Comparison of ENCODE assay signal across 8 cellular contexts in the genomic region with DNA sequence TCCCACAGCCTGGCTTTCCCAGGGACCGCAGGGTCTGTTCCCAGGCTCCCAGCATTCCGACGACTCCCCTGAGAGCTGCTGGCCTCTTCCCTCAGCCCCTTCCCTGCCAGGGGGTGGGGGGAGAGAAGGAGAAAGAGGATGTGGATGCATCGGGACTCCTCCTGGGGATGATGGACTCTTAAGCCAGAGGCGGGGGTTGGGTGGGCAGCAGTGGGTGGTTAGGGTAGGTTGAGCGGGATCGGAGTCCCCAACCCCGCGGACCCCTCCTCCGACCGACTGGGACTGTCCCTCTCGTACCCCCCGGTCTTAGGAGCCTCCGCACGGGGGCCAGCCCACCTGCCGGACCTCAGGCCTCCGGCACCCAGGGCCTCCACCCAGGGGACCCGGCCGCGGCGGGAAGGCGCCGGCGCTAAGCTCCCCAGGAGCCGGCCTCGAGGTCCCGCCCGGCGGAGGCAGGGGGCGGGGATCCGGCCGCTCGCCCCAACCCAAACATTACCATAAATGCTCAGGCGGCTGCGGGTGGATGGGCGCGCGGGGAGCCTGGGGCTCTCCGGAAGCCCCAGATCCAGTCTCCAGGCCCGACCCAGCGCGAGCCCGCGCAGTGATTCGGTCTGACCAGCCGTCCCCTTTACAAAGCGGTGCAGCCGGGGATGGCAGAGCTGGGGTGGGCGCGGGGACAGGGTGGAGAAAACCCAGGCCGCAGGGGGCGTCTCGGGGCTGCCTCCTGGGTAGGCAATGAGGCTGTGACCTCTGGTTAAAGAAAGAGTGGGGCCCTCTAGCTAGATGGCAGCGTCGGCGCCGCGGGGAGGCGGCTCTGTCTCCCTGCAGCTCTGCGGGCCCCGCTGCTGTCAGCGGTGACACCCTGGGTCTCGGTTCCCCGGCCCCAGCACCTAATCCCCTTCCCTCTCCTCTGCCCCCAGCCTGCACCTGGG. TPM values are rescaled to one million over a fixed set of nuclear protein-coding genes. Genes with fewer than 3 reads are reported as not detected.
DNase-seq lines count a peak whose midpoint lies in the region; ATAC-seq, FAIRE-seq and TF ChIP-seq lines count a peak whose summit lies in the region.

No MANE protein-coding gene starts in this region.

- peak; percentile 48 for ATAC-seq in GM19035 (IDR thresholded peaks at IDR 0.05; ENCODE audit: unreplicated experiment)
- ATAC-seq in HG03457 (IDR thresholded peaks at IDR 0.05; ENCODE audit: unreplicated experiment): peak; percentile 38

- TF ChIP-seq CTCF in AG09309 (IDR thresholded peaks at IDR 0.05; ENCODE audit: control insufficient read depth, insufficient read depth, low read depth, low read length, missing control alignments): no peak
- no peak for TF ChIP-seq CTCF in endothelial cell of umbilical vein (IDR thresholded peaks at IDR 0.05; ENCODE audit: extremely low read depth in 1 of 2, insufficient read depth in 1 of 2, low read depth in 1 of 2, low read length in 2 of 2)
- no peak for TF ChIP-seq CTCF in testis (IDR thresholded peaks at IDR 0.05)

- peaks cover 30% of the 10 kb centered on the region for H3K27me3 Mint-ChIP-seq in activated CD4-positive, alpha-beta T cell treated with anti-CD3 and anti-CD28 coated beads, Interleukin-2, amount 10 ng/mL, durations not matched to agents 7 days and 5 days

- H3K27ac ChIP-seq in endothelial cell of umbilical vein (ENCODE audit: insufficient read depth, low read depth, low read length): peak overlapping the region; percentile 93
- peak overlapping the region; percentile 97 for H3K27ac ChIP-seq in mesodermal cell (ENCODE audit: low read depth, low read length, severe bottlenecking)
- H3K27ac ChIP-seq in testis: peak overlapping the region; percentile 61 to 80

- peaks cover 53% of the 10 kb centered on the region for H3K4me1 ChIP-seq in endothelial cell of umbilical vein (ENCODE audit: control insufficient read depth, extremely low read depth, insufficient read depth, low read length)
- peaks cover 37% of the 10 kb centered on the region for H3K4me1 ChIP-seq in mesodermal cell (ENCODE audit: control insufficient read depth, insufficient read depth, low read length, poor library complexity, severe bottlenecking)
- H3K4me1 ChIP-seq in testis: peaks cover 34% of the 10 kb centered on the region

- TF ChIP-seq POLR2A in endothelial cell of umbilical vein (IDR thresholded peaks at IDR 0.05; ENCODE audit: low read depth, low read length) (peak; percentile 67), testis (IDR thresholded peaks at IDR 0.05) (no peak)

- peaks cover 16% of the 10 kb centered on the region for H3K79me2 ChIP-seq in endothelial cell of umbilical vein (ENCODE audit: control insufficient read depth, insufficient read depth, low read length)

- H3K27ac Mint-ChIP-seq in activated CD4-positive, alpha-beta T cell treated with anti-CD3 and anti-CD28 coated beads, Interleukin-2, amount 10 ng/mL, durations not matched to agents 7 days and 5 days: peak overlapping the region; percentile 90

- peak overlapping the region; percentile 63 for H2AFZ ChIP-seq in endothelial cell of umbilical vein (ENCODE audit: low read depth, low read length)

- BruUV-seq in endothelial cell of umbilical vein (replicated peaks; lab: Mats Ljungman, UMichigan): TSS peak; percentile 25

- POLR2A ChIA-PET in activated CD4-positive, alpha-beta T cell treated with anti-CD3 and anti-CD28 coated beads, Interleukin-2, amount 10 ng/mL, durations not matched to agents 7 days and 5 days (lab: Charles Lee): interaction anchor here (0.7 kb wide), 1 partner anchor 214 kb away, joined by 3 read pairs; a partner anchor contains a TSS
- POLR2A ChIA-PET in endothelial cell of umbilical vein (lab: Charles Lee): interaction anchor here (0.9 to 1.2 kb wide), 2 partner anchors 17 to 226 kb away, joined by 3 to 4 read pairs; a partner anchor contains a TSS

- WGBS in mesodermal cell (ENCODE audit: insufficient coverage in 2 of 2), 2 experiments: 6% methylated on average over 25 to 36 of the region's 64 CpGs
- WGBS in testis, 2 donors: 10 to 18% methylated on average over 7 to 25 of the region's 64 CpGs

- peak overlapping the region; percentile 57 for H3K4me2 ChIP-seq in endothelial cell of umbilical vein (ENCODE audit: insufficient read depth, low read length)

- CTCF ChIA-PET in activated CD4-positive, alpha-beta T cell treated with anti-CD3 and anti-CD28 coated beads, Interleukin-2, amount 10 ng/mL, durations not matched to agents 7 days and 5 days (lab: Charles Lee): interaction anchor here (0.7 to 8.6 kb wide), 22 partner anchors 8 to 323 kb away, joined by 3 to 104 read pairs (median 4); a partner anchor contains a TSS
- CTCF ChIA-PET in endothelial cell of umbilical vein (lab: Charles Lee): interaction anchor here (0.5 to 15.9 kb wide), 15 partner anchors 11 to 302 kb away, joined by 3 to 301 read pairs (median 3); a partner anchor contains a TSS

- FAIRE-seq in endothelial cell of umbilical vein (lab: Jason Lieb, UNC): peak; percentile 68

- H3K36me3 ChIP-seq in endothelial cell of umbilical vein (ENCODE audit: control insufficient read depth in 2 of 2, extremely low read depth in 1 of 2, insufficient read depth in 2 of 2, low read length in 2 of 2): no peaks in the 10 kb centered on the region
- H3K36me3 ChIP-seq in mesodermal cell (ENCODE audit: control insufficient read depth, insufficient read depth, low read length): no peaks in the 10 kb centered on the region
- no peaks in the 10 kb centered on the region for H3K36me3 ChIP-seq in testis (ENCODE audit: low read depth, missing control alignments)

- peak overlapping the region; percentile 68 for H3K9ac ChIP-seq in endothelial cell of umbilical vein (replicated peaks; ENCODE audit: extremely low read depth, insufficient read depth, low read length)

- DNase-seq in AG09309 (ENCODE audit: low read depth) (no peak), endothelial cell of umbilical vein (ENCODE audit: low read depth, low spot score) (peak; percentile 73), testis (no peak), ureter (ENCODE audit: low spot score) (no peak)
- peak; percentile 67 for DNase-seq in activated CD4-positive, alpha-beta T cell treated with anti-CD3 and anti-CD28 coated beads, Interleukin-2, amount 10 ng/mL, durations not matched to agents 7 days and 5 days

- H3K9me3 ChIP-seq in endothelial cell of umbilical vein (replicated peaks; ENCODE audit: control insufficient read depth, insufficient read depth, low read length) (no peaks in the 10 kb centered on the region), mesodermal cell (ENCODE audit: control insufficient read depth, low read length) (no peaks in the 10 kb centered on the region), testis (no peaks in the 10 kb centered on the region)

- peaks cover 36% of the 10 kb centered on the region for H3K4me1 Mint-ChIP-seq in activated CD4-positive, alpha-beta T cell treated with anti-CD3 and anti-CD28 coated beads, Interleukin-2, amount 10 ng/mL, durations not matched to agents 7 days and 5 days

- peak overlapping the region; percentile 74 for H3K4me3 Mint-ChIP-seq in activated CD4-positive, alpha-beta T cell treated with anti-CD3 and anti-CD28 coated beads, Interleukin-2, amount 10 ng/mL, durations not matched to agents 7 days and 5 days

- no peaks in the 10 kb centered on the region for H3K36me3 Mint-ChIP-seq in activated CD4-positive, alpha-beta T cell treated with anti-CD3 and anti-CD28 coated beads, Interleukin-2, amount 10 ng/mL, durations not matched to agents 7 days and 5 days (ENCODE audit: low read depth)

- H3K4me3 ChIP-seq in AG09309 (ENCODE audit: control insufficient read depth, low read depth, low read length) (peak overlapping the region; percentile 37), endothelial cell of umbilical vein (replicated peaks in 1 of 3; ENCODE audit: insufficient read depth in 1 of 3, low read depth in 1 of 3, low read length in 3 of 3) (peak overlapping the region in 2 of 3 experiments; percentile 23 to 29), mesodermal cell (ENCODE audit: extremely low read depth, insufficient read depth, low read length, poor library complexity, severe bottlenecking) (peak overlapping the region; percentile 33), testis (peak overlapping the region; percentile 42 to 63)

- no peaks in the 10 kb centered on the region for H3K9me3 Mint-ChIP-seq in activated CD4-positive, alpha-beta T cell treated with anti-CD3 and anti-CD28 coated beads, Interleukin-2, amount 10 ng/mL, durations not matched to agents 7 days and 5 days

- H3K9me1 ChIP-seq in endothelial cell of umbilical vein (replicated peaks; ENCODE audit: control insufficient read depth, extremely low read depth, insufficient read depth, low read length): no peaks in the 10 kb centered on the region

- intact Hi-C loops in endothelial cell of umbilical vein (cut with micrococcal nuclease): loop anchor here (1.0 to 2.0 kb wide), 9 partner anchors 13 to 708 kb away; a partner anchor contains a TSS
- intact Hi-C loops in testis (cut with DNase I; ENCODE audit: low total_unique reads): loop anchor here (5.0 kb wide), 1 partner anchor 114 kb away; a partner anchor contains a TSS

- dilution Hi-C loops in endothelial cell of umbilical vein (cut with MboI; ENCODE audit: extremely low pct_ligation_motif_present, low sequenced_read_pairs): no loop called here

- H3K27me3 ChIP-seq in endothelial cell of umbilical vein (ENCODE audit: control insufficient read depth in 2 of 2, insufficient read depth in 2 of 2, low read length in 2 of 2) (no peaks in the 10 kb centered on the region), testis (no peaks in the 10 kb centered on the region)

- no peaks in the 10 kb centered on the region for H4K20me1 ChIP-seq in endothelial cell of umbilical vein (replicated peaks; ENCODE audit: control insufficient read depth, extremely low read depth, insufficient read depth, low read length)

RNA-seq across cellular contexts. Expression of a gene that starts 3.9 kb away (rescaled TPM):
- 1 to 10 TPM; 1.0 to 1.4 TPM for total RNA-seq in activated CD4-positive, alpha-beta T cell treated with anti-CD3 and anti-CD28 coated beads, Interleukin-2, amount 10 ng/mL, durations not matched to agents 7 days and 5 days
- total RNA-seq in endothelial cell of umbilical vein: 1,012 and 1,027 TPM in 2 replicates
- 2,543 and 3,419 TPM in 2 replicates for polyA plus RNA-seq in endothelial cell of umbilical vein
- 1,288 and 1,700 TPM in 2 replicates for polyA plus RNA-seq in endothelial cell of umbilical vein (2011; cell fraction: cytosol; rRNA removed)
- polyA plus RNA-seq in endothelial cell of umbilical vein (2011; cell fraction: nucleus; rRNA removed): 682 and 1,132 TPM in 2 replicates
- polyA plus RNA-seq in endothelial cell of umbilical vein (2012): 548 and 754 TPM in 2 replicates
- polyA minus RNA-seq in endothelial cell of umbilical vein: 817 and 903 TPM in 2 replicates
- polyA minus RNA-seq in endothelial cell of umbilical vein (2011; cell fraction: cytosol; rRNA and poly(A)+ RNA removed): 69.6 TPM
- polyA minus RNA-seq in endothelial cell of umbilical vein (2011; cell fraction: nucleus; rRNA and poly(A)+ RNA removed): 242 and 367 TPM in 2 replicates
- 143 TPM for polyA plus RNA-seq in mesodermal cell (2013, experiment 1 of 2)
- 121 TPM for polyA plus RNA-seq in mesodermal cell (2013, experiment 2 of 2)
- 10 to 100 TPM; 39.1 to 45.1 TPM for total RNA-seq in testis
- 43.1 TPM for polyA plus RNA-seq in testis (ENCODE audit: insufficient read depth, low read depth, low replicate concordance)
- 98.7 TPM for total RNA-seq in ureter

RNA-seq across cellular contexts. Expression of a gene that starts 13.5 kb away (rescaled TPM):
- 10 to 100 TPM; 38.3 to 38.8 TPM for total RNA-seq in activated CD4-positive, alpha-beta T cell treated with anti-CD3 and anti-CD28 coated beads, Interleukin-2, amount 10 ng/mL, durations not matched to agents 7 days and 5 days
- total RNA-seq in endothelial cell of umbilical vein: 37.9 and 40.1 TPM in 2 replicates
- 41.6 and 43.8 TPM in 2 replicates for polyA plus RNA-seq in endothelial cell of umbilical vein
- 35.5 and 38.1 TPM in 2 replicates for polyA plus RNA-seq in endothelial cell of umbilical vein (2011; cell fraction: cytosol; rRNA removed)
- polyA plus RNA-seq in endothelial cell of umbilical vein (2011; cell fraction: nucleus; rRNA removed): 15.7 and 17.7 TPM in 2 replicates
- polyA plus RNA-seq in endothelial cell of umbilical vein (2012): 29.3 and 37.9 TPM in 2 replicates
- polyA minus RNA-seq in endothelial cell of umbilical vein: 44.3 and 46.7 TPM in 2 replicates
- polyA minus RNA-seq in endothelial cell of umbilical vein (2011; cell fraction: cytosol; rRNA and poly(A)+ RNA removed): 31.6 TPM
- polyA minus RNA-seq in endothelial cell of umbilical vein (2011; cell fraction: nucleus; rRNA and poly(A)+ RNA removed): 16.9 and 20.4 TPM in 2 replicates
- polyA plus RNA-seq in mesodermal cell (2013, experiment 1 of 2): 52.6 TPM
- 50.2 TPM for polyA plus RNA-seq in mesodermal cell (2013, experiment 2 of 2)
- total RNA-seq in testis: 10 to 100 TPM; 28.2 to 31.0 TPM
- 37.1 TPM for polyA plus RNA-seq in testis (ENCODE audit: insufficient read depth, low read depth, low replicate concordance)
- 23.1 TPM for total RNA-seq in ureter

RNA-seq across cellular contexts. Expression of a gene that starts 19.8 kb away (rescaled TPM):
- total RNA-seq in activated CD4-positive, alpha-beta T cell treated with anti-CD3 and anti-CD28 coated beads, Interleukin-2, amount 10 ng/mL, durations not matched to agents 7 days and 5 days: not detected
- total RNA-seq in endothelial cell of umbilical vein: 126 and 130 TPM in 2 replicates
- 201 and 228 TPM in 2 replicates for polyA plus RNA-seq in endothelial cell of umbilical vein
- polyA plus RNA-seq in endothelial cell of umbilical vein (2011; cell fraction: cytosol; rRNA removed): 125 and 160 TPM in 2 replicates
- polyA plus RNA-seq in endothelial cell of umbilical vein (2011; cell fraction: nucleus; rRNA removed): 72.0 and 76.7 TPM in 2 replicates
- polyA plus RNA-seq in endothelial cell of umbilical vein (2012): 98.8 and 155 TPM in 2 replicates
- polyA minus RNA-seq in endothelial cell of umbilical vein: 59.9 and 63.7 TPM in 2 replicates
- polyA minus RNA-seq in endothelial cell of umbilical vein (2011; cell fraction: cytosol; rRNA and poly(A)+ RNA removed): not detected
- 11.6 and 24.3 TPM in 2 replicates for polyA minus RNA-seq in endothelial cell of umbilical vein (2011; cell fraction: nucleus; rRNA and poly(A)+ RNA removed)
- 18.2 TPM for polyA plus RNA-seq in mesodermal cell (2013, experiment 1 of 2)
- polyA plus RNA-seq in mesodermal cell (2013, experiment 2 of 2): 16.6 TPM
- 1 to 10 TPM; 4.7 to 5.3 TPM for total RNA-seq in testis
- polyA plus RNA-seq in testis (ENCODE audit: insufficient read depth, low read depth, low replicate concordance): 12.6 TPM
- 14.6 TPM for total RNA-seq in ureter

RNA-seq across cellular contexts. Expression of a gene that starts 25.6 kb away (rescaled TPM):
- total RNA-seq in activated CD4-positive, alpha-beta T cell treated with anti-CD3 and anti-CD28 coated beads, Interleukin-2, amount 10 ng/mL, durations not matched to agents 7 days and 5 days: not detected
- total RNA-seq in endothelial cell of umbilical vein: not detected in 2 replicates
- 0.03 and 0.08 TPM in 2 replicates for polyA plus RNA-seq in endothelial cell of umbilical vein
- 0.03 and 0.09 TPM in 2 replicates for polyA plus RNA-seq in endothelial cell of umbilical vein (2011; cell fraction: cytosol; rRNA removed)
- polyA plus RNA-seq in endothelial cell of umbilical vein (2011; cell fraction: nucleus; rRNA removed): 0.04 TPM in 2 replicates
- polyA plus RNA-seq in endothelial cell of umbilical vein (2012): not detected in 2 replicates
- 0.11 TPM in 1 of 2 replicates, not detected in the other for polyA minus RNA-seq in endothelial cell of umbilical vein
- polyA minus RNA-seq in endothelial cell of umbilical vein (2011; cell fraction: cytosol; rRNA and poly(A)+ RNA removed): not detected
- not detected in 2 replicates for polyA minus RNA-seq in endothelial cell of umbilical vein (2011; cell fraction: nucleus; rRNA and poly(A)+ RNA removed)
- polyA plus RNA-seq in mesodermal cell (2013, experiment 1 of 2): not detected
- 0.10 TPM for polyA plus RNA-seq in mesodermal cell (2013, experiment 2 of 2)
- not detected for total RNA-seq in testis
- not detected for polyA plus RNA-seq in testis (ENCODE audit: insufficient read depth, low read depth, low replicate concordance)
- total RNA-seq in ureter: not detected

Comparison
In these comparisons a context has a peak if more than half of its experiments do, and no peak if none do; other contexts are left out.
1. DNase-seq: peak in activated CD4-positive, alpha-beta T cell treated with anti-CD3 and anti-CD28 coated beads, Interleukin-2, amount 10 ng/mL, durations not matched to agents 7 days and 5 days (single experiment) and endothelial cell of umbilical vein (single experiment); none in AG09309 (single experiment), testis (single experiment) and ureter (single experiment).
2. RNA of a gene that starts 3.9 kb away (total RNA-seq): 1,012 to 1,027 TPM in endothelial cell of umbilical vein, 98.7 TPM in ureter (single experiment) and 39.1 to 45.1 TPM in testis; 1.0 to 1.4 TPM in activated CD4-positive, alpha-beta T cell treated with anti-CD3 and anti-CD28 coated beads, Interleukin-2, amount 10 ng/mL, durations not matched to agents 7 days and 5 days; every median in the first group is over 10 times any median in the second.
3. RNA of a gene that starts 19.8 kb away (total RNA-seq): 126 to 130 TPM in endothelial cell of umbilical vein, 14.6 TPM in ureter (single experiment) and 4.7 to 5.3 TPM in testis; not detected in activated CD4-positive, alpha-beta T cell treated with anti-CD3 and anti-CD28 coated beads, Interleukin-2, amount 10 ng/mL, durations not matched to agents 7 days and 5 days; every median in the first group is over 4 times any median in the second.
4. Peak in every context shown above with its lines, with median percentiles within 50 percentile points of each other: H3K4me3 ChIP-seq and H3K27ac ChIP-seq.